In genomic region chrX:7147431-7147977, GRCh38 we compare ENCODE assay signal across 8 cellular contexts. TPM values are rescaled to one million over a fixed set of nuclear protein-coding genes. Genes with fewer than 3 reads are reported as not detected.
DNase-seq lines count a peak whose midpoint lies in the region; ATAC-seq, FAIRE-seq and TF ChIP-seq lines count a peak whose summit lies in the region.

A gene with protein sequence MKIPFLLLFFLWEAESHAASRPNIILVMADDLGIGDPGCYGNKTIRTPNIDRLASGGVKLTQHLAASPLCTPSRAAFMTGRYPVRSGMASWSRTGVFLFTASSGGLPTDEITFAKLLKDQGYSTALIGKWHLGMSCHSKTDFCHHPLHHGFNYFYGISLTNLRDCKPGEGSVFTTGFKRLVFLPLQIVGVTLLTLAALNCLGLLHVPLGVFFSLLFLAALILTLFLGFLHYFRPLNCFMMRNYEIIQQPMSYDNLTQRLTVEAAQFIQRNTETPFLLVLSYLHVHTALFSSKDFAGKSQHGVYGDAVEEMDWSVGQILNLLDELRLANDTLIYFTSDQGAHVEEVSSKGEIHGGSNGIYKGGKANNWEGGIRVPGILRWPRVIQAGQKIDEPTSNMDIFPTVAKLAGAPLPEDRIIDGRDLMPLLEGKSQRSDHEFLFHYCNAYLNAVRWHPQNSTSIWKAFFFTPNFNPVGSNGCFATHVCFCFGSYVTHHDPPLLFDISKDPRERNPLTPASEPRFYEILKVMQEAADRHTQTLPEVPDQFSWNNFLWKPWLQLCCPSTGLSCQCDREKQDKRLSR (plus strand): TSS chrX:7147712. CDS start chrX:7253200, 105,488 bp downstream.

- no peak within 1 kb of the TSS for H3K27ac Mint-ChIP-seq in MCF 10A (ENCODE audit: low read depth, unreplicated experiment)

- peak within 1 kb of the TSS; percentile 79 to 92 (median 86) for H3K4me3 ChIP-seq in BLaER1 treated with 17β-estradiol and CSF1 and Interleukin-3, amounts not matched to agents 10 nM and 100 nM
- peak within 1 kb of the TSS; percentile 90 to 99 for H3K4me3 ChIP-seq in kidney (ENCODE audit: low read length in 2 of 2)

- peaks cover 0 to 16% (median 7%) of the 10 kb centered on the region in 11 experiments; a peak in 13 of 22 replicates for H3K9me3 ChIP-seq in BLaER1 treated with 17β-estradiol and CSF1 and Interleukin-3, amounts not matched to agents 10 nM and 100 nM (replicated peaks in 1 of 11)
- no peaks in the 10 kb centered on the region for H3K9me3 ChIP-seq in kidney (ENCODE audit: control insufficient read depth in 1 of 2, low read length in 2 of 2)

- POLR2A ChIA-PET in MCF 10A (lab: Yijun Ruan, JAX) = interaction anchor here (0.8 to 1.7 kb wide), 7 partner anchors 10 to 780 kb away, joined by 3 to 6 read pairs (median 4); no protein-coding TSS in a partner anchor

- peak within 1 kb of the TSS; percentile 96 to 100 (median 99) for H3K9ac ChIP-seq in BLaER1 treated with 17β-estradiol and CSF1 and Interleukin-3, amounts not matched to agents 10 nM and 100 nM
- H3K9ac ChIP-seq in kidney (ENCODE audit: low read length in 2 of 2) = peak within 1 kb of the TSS; percentile 32 to 77

- CTCF ChIA-PET in MCF 10A (lab: Yijun Ruan, JAX) = interaction anchor here (0.5 to 8.3 kb wide), 4 partner anchors 13 to 29 kb away, joined by 3 to 49 read pairs (median 4); no protein-coding TSS in a partner anchor

- FAIRE-seq in kidney (lab: Jason Lieb, UNC) = no peak

- intact Hi-C loops in MCF 10A (cut with micrococcal nuclease) (loop anchor here (5.0 kb wide), 2 partner anchors 300 to 780 kb away; partner anchors contain the start of gene PNPLA4), kidney (cut with DNase I) (no loop called here)

- H3K27me3 ChIP-seq in BLaER1 treated with 17β-estradiol and CSF1 and Interleukin-3, amounts not matched to agents 10 nM and 100 nM = no peaks in the 10 kb centered on the region

- TF ChIP-seq CTCF in MCF 10A (IDR thresholded peaks at IDR 0.05; ENCODE audit: unreplicated experiment) (no peak), kidney (IDR thresholded peaks at IDR 0.05; ENCODE audit: borderline replicate concordance, extremely low read depth, insufficient read depth) (no peak)

- no peaks in the 10 kb centered on the region for H3K9me3 Mint-ChIP-seq in MCF 10A (ENCODE audit: unreplicated experiment)

- BruUV-seq in MCF 10A (replicated peaks; lab: Mats Ljungman, UMichigan) = no TSS peak

- H3K4me3 Mint-ChIP-seq in MCF 10A (ENCODE audit: unreplicated experiment) = peak within 1 kb of the TSS; percentile 85

- peaks cover 12% of the 10 kb centered on the region for H3K36me3 Mint-ChIP-seq in MCF 10A (ENCODE audit: insufficient read depth, unreplicated experiment)

- peaks cover 13% of the 10 kb centered on the region for H3K4me1 Mint-ChIP-seq in MCF 10A (ENCODE audit: insufficient read depth, unreplicated experiment)

- DNase-seq in T follicular helper cell (ENCODE audit: low read depth) (peak; percentile 12), MCF 10A (ENCODE audit: unreplicated experiment) (no peak), kidney (peak; percentile 84), NCI-H128 (lab: John Stamatoyannopoulos, UW; ENCODE audit: unreplicated experiment) (no peak)
- DNase-seq in stimulated activated CD4-positive, alpha-beta T cell treated with anti-CD3 and anti-CD28 coated beads, Interleukin-12 subunit alpha, Interleukin-12 subunit beta, amount 100 ng/mL, for 24 hours (ENCODE audit: low read depth in 2 of 2) = peak; percentile 11 to 13

- H3K36me3 ChIP-seq in BLaER1 treated with 17β-estradiol and CSF1 and Interleukin-3, amounts not matched to agents 10 nM and 100 nM = peaks cover 0 to 26% (median 11%) of the 10 kb centered on the region in 11 experiments; a peak in 15 of 22 replicates
- H3K36me3 ChIP-seq in kidney (ENCODE audit: control insufficient read depth in 1 of 2, insufficient read depth in 2 of 2, low read length in 2 of 2) = no peaks in the 10 kb centered on the region

- peak within 1 kb of the TSS; percentile 96 to 100 (median 99) for H3K27ac ChIP-seq in BLaER1 treated with 17β-estradiol and CSF1 and Interleukin-3, amounts not matched to agents 10 nM and 100 nM
- H3K27ac ChIP-seq in kidney (ENCODE audit: low read depth in 2 of 2, low read length in 2 of 2) = peak within 1 kb of the TSS; percentile 77 to 95

- peak within 1 kb of the TSS; percentile 76 to 94 (median 89) for H3K4me2 ChIP-seq in BLaER1 treated with 17β-estradiol and CSF1 and Interleukin-3, amounts not matched to agents 10 nM and 100 nM

- no peaks in the 10 kb centered on the region for H3K27me3 Mint-ChIP-seq in MCF 10A (ENCODE audit: insufficient read depth, unreplicated experiment)

- ATAC-seq in GM19328 (IDR thresholded peaks at IDR 0.05; ENCODE audit: unreplicated experiment) (peak; percentile 41), HG03432 (IDR thresholded peaks at IDR 0.05; ENCODE audit: unreplicated experiment) (peak; percentile 49)

- H3K4me1 ChIP-seq in BLaER1 treated with 17β-estradiol and CSF1 and Interleukin-3, amounts not matched to agents 10 nM and 100 nM = peaks cover 20 to 62% (median 43%) of the 10 kb centered on the region in 10 experiments
- peaks cover 3 to 12% of the 10 kb centered on the region in 2 donors for H3K4me1 ChIP-seq in kidney (ENCODE audit: control insufficient read depth in 1 of 2, insufficient read depth in 1 of 2, low read depth in 1 of 2, low read length in 2 of 2)

- peaks cover 0 to 4% (median 0%) of the 10 kb centered on the region in 11 experiments; a peak in 2 of 22 replicates for H4K20me1 ChIP-seq in BLaER1 treated with 17β-estradiol and CSF1 and Interleukin-3, amounts not matched to agents 10 nM and 100 nM

RNA-seq across cellular contexts. Expression of the gene that starts here (rescaled TPM):
- total RNA-seq in MCF 10A (2022) (2.4 and 2.8 TPM in 2 replicates), kidney (13.4 TPM)
- 2.7 TPM for polyA plus RNA-seq in kidney (ENCODE audit: insufficient read depth, low read depth, low replicate concordance)

Comparison
In these comparisons a context has a peak if more than half of its experiments do, and no peak if none do; other contexts are left out.
1. DNase-seq: peak in T follicular helper cell (single experiment), kidney (single experiment) and stimulated activated CD4-positive, alpha-beta T cell treated with anti-CD3 and anti-CD28 coated beads, Interleukin-12 subunit alpha, Interleukin-12 subunit beta, amount 100 ng/mL, for 24 hours (2 of 2); none in MCF 10A (single experiment) and NCI-H128 (single experiment).